Comparison of ENCODE assay signal across 8 cellular contexts in the genomic region with DNA sequence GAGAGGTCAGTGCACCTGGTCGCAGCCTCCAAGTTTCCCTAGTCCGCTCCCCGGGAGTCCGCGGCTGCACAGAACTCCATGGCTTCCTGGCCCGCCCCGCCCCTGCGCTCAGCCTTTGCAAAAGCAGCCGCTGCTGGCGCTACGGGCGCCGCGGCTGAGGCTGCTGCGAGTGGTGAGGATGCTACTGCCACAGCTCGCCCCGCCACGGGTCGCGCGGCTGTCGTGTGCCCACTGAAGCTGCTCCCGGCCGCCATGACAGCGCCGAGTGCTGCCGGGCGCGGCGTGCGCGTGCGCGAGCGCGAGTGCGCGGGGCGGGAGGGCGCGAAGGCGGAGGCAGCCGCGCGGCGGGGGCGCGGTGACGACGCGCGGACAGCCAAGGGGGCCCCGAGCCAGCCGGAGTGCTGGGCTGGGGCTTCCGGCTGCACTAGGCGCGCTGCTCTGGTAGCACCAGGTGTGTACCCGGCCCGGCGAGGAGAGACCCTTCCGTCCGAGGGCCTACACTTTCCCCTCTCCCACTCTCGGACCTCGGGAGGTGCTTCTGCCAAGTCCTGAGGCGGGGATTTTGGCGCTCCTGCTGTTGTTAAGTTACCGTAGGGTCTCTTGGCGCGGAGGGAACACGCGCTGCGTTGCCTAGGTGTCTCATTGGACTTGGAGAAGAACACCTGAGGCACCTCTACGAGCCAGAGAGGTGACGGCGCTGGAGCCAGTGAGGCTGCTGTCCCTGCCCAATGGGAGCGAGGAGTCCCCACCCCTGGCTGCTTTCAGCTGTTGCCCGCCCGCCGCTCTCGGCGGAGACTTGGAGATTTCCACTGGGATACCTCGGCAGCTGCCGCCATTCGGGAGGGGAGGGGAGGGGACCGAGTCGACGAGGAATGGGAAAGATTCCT. TPM values are rescaled to one million over a fixed set of nuclear protein-coding genes. Genes with fewer than 3 reads are reported as not detected.
DNase-seq lines count a peak whose midpoint lies in the region.

No MANE protein-coding gene starts in this region.

- H3K4me3 ChIP-seq in HAP-1 (peak overlapping the region; percentile 97), MG63 (peak overlapping the region; percentile 84)

- H3K9me3 ChIP-seq in HAP-1: no peaks in the 10 kb centered on the region
- H3K9me3 ChIP-seq in MG63: no peaks in the 10 kb centered on the region

- DNase-seq in GF-D8 (lab: John Stamatoyannopoulos, UW): peak; percentile 51
- peak; percentile 68 to 82 for DNase-seq in HAP-1 (ENCODE audit: low spot score in 2 of 2)
- DNase-seq in MG63: peak; percentile 60
- DNase-seq in SHP77 (lab: John Stamatoyannopoulos, UW): peak; percentile 46 to 61
- peak; percentile 85 for DNase-seq in activated naive CD4-positive, alpha-beta T cell treated with Interleukin-2 at 50 U/mL for 16 hours
- DNase-seq in globus pallidus (ENCODE audit: low spot score): peak; percentile 77
- peak; percentile 68 for DNase-seq in occipital lobe (lab: John Stamatoyannopoulos, UW)

- peaks cover 5% of the 10 kb centered on the region; the same call in 1 of the 2 replicates for H3K4me1 ChIP-seq in HAP-1

- H3K27ac ChIP-seq in temporal lobe (ENCODE audit: low read depth, low read length): peak overlapping the region; percentile 87

- no peaks in the 10 kb centered on the region for H3K27me3 ChIP-seq in HAP-1 (ENCODE audit: low read depth)
- H3K27me3 ChIP-seq in MG63: no peaks in the 10 kb centered on the region

- peaks cover 5% of the 10 kb centered on the region; the same call in 1 of the 2 replicates for H3K36me3 ChIP-seq in HAP-1 (replicated peaks)
- no peaks in the 10 kb centered on the region for H3K36me3 ChIP-seq in MG63

- in situ Hi-C loops in HAP-1 (cut with MboI; ENCODE audit: low sequenced_read_pairs): no loop called here

RNA-seq across cellular contexts. Expression of a gene that starts 0.6 kb away (rescaled TPM):
- total RNA-seq in MG63 (2014; rRNA removed; shearing (Covaris generic); ENCODE audit: low replicate concordance): 4.7 and 11.8 TPM in 2 replicates
- total RNA-seq in occipital lobe: 25.3 TPM
- 21.1 TPM for total RNA-seq in temporal lobe

Comparison
In these comparisons a context has a peak if more than half of its experiments do, and no peak if none do; other contexts are left out.
1. Peak in every context shown above with its lines: DNase-seq, H3K4me3 ChIP-seq and H3K27ac ChIP-seq.